Comparison of ENCODE assay signal across 1 cellular context in the genomic region with DNA sequence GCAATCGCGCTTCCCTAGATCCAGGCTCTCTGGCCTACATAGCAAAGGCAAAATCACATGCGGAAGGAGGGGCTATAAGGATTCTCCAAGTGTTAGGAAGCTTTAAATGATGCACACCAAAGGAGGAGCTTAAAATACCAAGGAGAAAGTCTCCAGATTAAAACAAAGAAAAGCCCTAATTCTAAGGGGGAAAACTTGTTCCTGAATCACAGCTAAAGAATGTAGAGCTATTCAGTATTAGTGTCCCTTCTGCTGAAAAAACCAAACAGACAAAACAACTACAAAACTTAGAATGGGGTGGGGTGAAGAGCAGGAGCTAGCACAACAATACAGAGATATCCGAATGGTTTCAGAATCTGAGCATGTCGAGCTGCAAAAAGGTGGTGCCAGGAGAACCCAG.
TF ChIP-seq lines count a peak whose summit lies in the region.

No MANE protein-coding gene starts in this region.

TF ChIP-seq in GM23338, 12 proteins besides CTCF, POLR2A, EP300 and RAD21:
- TF ChIP-seq, protein P1, sequence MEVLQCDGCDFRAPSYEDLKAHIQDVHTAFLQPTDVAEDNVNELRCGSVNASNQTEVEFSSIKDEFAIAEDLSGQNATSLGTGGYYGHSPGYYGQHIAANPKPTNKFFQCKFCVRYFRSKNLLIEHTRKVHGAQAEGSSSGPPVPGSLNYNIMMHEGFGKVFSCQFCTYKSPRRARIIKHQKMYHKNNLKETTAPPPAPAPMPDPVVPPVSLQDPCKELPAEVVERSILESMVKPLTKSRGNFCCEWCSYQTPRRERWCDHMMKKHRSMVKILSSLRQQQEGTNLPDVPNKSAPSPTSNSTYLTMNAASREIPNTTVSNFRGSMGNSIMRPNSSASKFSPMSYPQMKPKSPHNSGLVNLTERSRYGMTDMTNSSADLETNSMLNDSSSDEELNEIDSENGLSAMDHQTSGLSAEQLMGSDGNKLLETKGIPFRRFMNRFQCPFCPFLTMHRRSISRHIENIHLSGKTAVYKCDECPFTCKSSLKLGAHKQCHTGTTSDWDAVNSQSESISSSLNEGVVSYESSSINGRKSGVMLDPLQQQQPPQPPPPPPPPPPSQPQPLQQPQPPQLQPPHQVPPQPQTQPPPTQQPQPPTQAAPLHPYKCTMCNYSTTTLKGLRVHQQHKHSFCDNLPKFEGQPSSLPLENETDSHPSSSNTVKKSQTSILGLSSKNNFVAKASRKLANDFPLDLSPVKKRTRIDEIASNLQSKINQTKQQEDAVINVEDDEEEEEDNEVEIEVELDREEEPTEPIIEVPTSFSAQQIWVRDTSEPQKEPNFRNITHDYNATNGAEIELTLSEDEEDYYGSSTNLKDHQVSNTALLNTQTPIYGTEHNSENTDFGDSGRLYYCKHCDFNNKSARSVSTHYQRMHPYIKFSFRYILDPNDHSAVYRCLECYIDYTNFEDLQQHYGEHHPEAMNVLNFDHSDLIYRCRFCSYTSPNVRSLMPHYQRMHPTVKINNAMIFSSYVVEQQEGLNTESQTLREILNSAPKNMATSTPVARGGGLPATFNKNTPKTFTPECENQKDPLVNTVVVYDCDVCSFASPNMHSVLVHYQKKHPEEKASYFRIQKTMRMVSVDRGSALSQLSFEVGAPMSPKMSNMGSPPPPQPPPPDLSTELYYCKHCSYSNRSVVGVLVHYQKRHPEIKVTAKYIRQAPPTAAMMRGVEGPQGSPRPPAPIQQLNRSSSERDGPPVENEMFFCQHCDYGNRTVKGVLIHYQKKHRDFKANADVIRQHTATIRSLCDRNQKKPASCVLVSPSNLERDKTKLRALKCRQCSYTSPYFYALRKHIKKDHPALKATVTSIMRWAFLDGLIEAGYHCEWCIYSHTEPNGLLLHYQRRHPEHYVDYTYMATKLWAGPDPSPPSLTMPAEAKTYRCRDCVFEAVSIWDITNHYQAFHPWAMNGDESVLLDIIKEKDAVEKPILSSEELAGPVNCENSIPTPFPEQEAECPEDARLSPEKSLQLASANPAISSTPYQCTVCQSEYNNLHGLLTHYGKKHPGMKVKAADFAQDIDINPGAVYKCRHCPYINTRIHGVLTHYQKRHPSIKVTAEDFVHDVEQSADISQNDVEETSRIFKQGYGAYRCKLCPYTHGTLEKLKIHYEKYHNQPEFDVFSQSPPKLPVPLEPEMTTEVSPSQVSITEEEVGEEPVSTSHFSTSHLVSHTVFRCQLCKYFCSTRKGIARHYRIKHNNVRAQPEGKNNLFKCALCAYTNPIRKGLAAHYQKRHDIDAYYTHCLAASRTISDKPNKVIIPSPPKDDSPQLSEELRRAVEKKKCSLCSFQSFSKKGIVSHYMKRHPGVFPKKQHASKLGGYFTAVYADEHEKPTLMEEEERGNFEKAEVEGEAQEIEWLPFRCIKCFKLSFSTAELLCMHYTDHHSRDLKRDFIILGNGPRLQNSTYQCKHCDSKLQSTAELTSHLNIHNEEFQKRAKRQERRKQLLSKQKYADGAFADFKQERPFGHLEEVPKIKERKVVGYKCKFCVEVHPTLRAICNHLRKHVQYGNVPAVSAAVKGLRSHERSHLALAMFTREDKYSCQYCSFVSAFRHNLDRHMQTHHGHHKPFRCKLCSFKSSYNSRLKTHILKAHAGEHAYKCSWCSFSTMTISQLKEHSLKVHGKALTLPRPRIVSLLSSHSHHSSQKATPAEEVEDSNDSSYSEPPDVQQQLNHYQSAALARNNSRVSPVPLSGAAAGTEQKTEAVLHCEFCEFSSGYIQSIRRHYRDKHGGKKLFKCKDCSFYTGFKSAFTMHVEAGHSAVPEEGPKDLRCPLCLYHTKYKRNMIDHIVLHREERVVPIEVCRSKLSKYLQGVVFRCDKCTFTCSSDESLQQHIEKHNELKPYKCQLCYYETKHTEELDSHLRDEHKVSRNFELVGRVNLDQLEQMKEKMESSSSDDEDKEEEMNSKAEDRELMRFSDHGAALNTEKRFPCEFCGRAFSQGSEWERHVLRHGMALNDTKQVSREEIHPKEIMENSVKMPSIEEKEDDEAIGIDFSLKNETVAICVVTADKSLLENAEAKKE (CRISPR knock-in tag; IDR thresholded peaks at IDR 0.05) = no peak
- TF ChIP-seq, protein P2, sequence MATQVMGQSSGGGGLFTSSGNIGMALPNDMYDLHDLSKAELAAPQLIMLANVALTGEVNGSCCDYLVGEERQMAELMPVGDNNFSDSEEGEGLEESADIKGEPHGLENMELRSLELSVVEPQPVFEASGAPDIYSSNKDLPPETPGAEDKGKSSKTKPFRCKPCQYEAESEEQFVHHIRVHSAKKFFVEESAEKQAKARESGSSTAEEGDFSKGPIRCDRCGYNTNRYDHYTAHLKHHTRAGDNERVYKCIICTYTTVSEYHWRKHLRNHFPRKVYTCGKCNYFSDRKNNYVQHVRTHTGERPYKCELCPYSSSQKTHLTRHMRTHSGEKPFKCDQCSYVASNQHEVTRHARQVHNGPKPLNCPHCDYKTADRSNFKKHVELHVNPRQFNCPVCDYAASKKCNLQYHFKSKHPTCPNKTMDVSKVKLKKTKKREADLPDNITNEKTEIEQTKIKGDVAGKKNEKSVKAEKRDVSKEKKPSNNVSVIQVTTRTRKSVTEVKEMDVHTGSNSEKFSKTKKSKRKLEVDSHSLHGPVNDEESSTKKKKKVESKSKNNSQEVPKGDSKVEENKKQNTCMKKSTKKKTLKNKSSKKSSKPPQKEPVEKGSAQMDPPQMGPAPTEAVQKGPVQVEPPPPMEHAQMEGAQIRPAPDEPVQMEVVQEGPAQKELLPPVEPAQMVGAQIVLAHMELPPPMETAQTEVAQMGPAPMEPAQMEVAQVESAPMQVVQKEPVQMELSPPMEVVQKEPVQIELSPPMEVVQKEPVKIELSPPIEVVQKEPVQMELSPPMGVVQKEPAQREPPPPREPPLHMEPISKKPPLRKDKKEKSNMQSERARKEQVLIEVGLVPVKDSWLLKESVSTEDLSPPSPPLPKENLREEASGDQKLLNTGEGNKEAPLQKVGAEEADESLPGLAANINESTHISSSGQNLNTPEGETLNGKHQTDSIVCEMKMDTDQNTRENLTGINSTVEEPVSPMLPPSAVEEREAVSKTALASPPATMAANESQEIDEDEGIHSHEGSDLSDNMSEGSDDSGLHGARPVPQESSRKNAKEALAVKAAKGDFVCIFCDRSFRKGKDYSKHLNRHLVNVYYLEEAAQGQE (IDR thresholded peaks at IDR 0.05; ENCODE audit: unreplicated experiment) = no peak
- no peak for TF ChIP-seq STAT1 (IDR thresholded peaks at IDR 0.05; ENCODE audit: unreplicated experiment)
- no peak for TF ChIP-seq NANOG (IDR thresholded peaks at IDR 0.05; ENCODE audit: borderline replicate concordance)
- TF ChIP-seq, protein P3, sequence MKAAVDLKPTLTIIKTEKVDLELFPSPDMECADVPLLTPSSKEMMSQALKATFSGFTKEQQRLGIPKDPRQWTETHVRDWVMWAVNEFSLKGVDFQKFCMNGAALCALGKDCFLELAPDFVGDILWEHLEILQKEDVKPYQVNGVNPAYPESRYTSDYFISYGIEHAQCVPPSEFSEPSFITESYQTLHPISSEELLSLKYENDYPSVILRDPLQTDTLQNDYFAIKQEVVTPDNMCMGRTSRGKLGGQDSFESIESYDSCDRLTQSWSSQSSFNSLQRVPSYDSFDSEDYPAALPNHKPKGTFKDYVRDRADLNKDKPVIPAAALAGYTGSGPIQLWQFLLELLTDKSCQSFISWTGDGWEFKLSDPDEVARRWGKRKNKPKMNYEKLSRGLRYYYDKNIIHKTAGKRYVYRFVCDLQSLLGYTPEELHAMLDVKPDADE (IDR thresholded peaks at IDR 0.05) = no peak
- no peak for TF ChIP-seq EZH2 (IDR thresholded peaks at IDR 0.05; ENCODE audit: low read depth, unreplicated experiment)
- no peak for TF ChIP-seq CREB1 (CRISPR knock-in tag; IDR thresholded peaks at IDR 0.05; ENCODE audit: low read depth)
- TF ChIP-seq EZH2phosphoT487 (IDR thresholded peaks at IDR 0.05; ENCODE audit: unreplicated experiment) = no peak
- TF ChIP-seq JUNB (IDR thresholded peaks at IDR 0.05; ENCODE audit: unreplicated experiment) = no peak
- no peak for TF ChIP-seq POLR2AphosphoS5 (IDR thresholded peaks at IDR 0.05; ENCODE audit: low read depth)
- TF ChIP-seq ZNF331 (CRISPR knock-in tag; IDR thresholded peaks at IDR 0.05; ENCODE audit: low read depth) = no peak
- no peak for TF ChIP-seq ZNF114 (CRISPR knock-in tag; IDR thresholded peaks at IDR 0.05)
TF ChIP-seq in GM23338: peak in this region for 0.
